1 cellular context compared by ENCODE assay signal in the genomic region with DNA sequence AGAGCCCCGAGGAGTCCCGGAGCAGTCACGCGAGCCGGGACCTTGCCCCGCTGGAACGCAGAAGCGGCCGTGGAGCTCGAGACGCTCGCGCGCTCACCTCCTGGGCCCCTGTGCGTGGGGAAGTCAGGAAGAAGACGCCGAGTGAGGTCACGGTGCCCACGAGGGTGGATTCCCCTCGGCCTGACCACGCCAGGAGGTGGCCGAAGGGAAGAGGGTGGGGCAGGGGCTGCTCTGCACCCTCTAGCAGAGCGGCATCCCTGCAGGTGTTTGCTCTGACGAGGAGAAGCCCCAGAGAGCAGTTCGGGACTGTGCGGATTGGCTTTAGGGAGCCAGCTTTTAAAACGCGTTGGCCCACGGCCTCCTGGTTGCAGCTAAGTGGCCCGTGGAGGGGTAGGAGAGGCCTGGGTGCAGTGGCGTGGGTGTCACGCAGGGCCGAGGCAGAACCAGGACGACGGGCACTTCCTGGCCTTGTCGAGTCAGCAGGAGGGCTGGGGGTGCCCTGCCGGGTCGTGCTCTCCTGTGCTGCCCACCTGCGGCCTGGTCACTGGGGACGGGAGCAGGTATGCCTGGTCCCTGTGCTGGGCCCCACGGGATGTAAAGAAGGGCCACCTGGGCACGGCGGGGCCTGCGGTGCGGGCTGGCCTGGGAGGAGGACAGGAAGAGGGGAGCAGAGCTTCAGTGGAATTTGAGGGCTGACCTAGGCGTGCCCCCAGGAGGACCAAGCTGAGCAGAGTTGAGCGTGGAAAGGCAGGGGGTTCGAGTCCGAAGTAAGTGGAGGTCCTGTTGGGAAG.
A peak's percentile ranks its signal among the peaks of the same experiment; 100 is the strongest.
TF ChIP-seq lines count a peak whose summit lies in the region.

No MANE protein-coding gene starts in this region.

TF ChIP-seq in HepG2, 621 proteins besides CTCF, POLR2A, EP300 and RAD21 (continued from another document and continues in another):
- TF ChIP-seq, protein P1, sequence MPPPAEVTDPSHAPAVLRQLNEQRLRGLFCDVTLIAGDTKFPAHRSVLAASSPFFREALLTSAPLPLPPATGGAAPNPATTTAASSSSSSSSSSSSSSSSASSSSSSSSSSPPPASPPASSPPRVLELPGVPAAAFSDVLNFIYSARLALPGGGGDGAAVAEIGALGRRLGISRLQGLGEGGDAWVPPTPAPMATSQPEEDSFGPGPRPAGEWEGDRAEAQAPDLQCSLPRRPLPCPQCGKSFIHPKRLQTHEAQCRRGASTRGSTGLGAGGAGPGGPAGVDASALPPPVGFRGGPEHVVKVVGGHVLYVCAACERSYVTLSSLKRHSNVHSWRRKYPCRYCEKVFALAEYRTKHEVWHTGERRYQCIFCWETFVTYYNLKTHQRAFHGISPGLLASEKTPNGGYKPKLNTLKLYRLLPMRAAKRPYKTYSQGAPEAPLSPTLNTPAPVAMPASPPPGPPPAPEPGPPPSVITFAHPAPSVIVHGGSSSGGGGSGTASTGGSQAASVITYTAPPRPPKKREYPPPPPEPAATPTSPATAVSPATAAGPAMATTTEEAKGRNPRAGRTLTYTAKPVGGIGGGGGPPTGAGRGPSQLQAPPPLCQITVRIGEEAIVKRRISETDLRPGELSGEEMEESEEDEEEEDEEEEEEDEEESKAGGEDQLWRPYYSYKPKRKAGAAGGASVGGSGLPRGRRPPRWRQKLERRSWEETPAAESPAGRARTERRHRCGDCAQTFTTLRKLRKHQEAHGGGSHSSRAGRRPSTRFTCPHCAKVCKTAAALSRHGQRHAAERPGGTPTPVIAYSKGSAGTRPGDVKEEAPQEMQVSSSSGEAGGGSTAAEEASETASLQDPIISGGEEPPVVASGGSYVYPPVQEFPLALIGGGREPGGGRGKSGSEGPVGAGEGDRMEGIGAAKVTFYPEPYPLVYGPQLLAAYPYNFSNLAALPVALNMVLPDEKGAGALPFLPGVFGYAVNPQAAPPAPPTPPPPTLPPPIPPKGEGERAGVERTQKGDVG (CRISPR knock-in tag; IDR thresholded peaks at IDR 0.05; ENCODE audit: borderline replicate concordance) = no peak
- TF ChIP-seq, protein P2, sequence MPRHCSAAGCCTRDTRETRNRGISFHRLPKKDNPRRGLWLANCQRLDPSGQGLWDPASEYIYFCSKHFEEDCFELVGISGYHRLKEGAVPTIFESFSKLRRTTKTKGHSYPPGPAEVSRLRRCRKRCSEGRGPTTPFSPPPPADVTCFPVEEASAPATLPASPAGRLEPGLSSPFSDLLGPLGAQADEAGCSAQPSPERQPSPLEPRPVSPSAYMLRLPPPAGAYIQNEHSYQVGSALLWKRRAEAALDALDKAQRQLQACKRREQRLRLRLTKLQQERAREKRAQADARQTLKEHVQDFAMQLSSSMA (CRISPR knock-in tag; IDR thresholded peaks at IDR 0.05) = no peak
- TF ChIP-seq MED8 (CRISPR knock-in tag; IDR thresholded peaks at IDR 0.05; ENCODE audit: insufficient replicate concordance) (no peak), MXI1 (IDR thresholded peaks at IDR 0.05; ENCODE audit: borderline replicate concordance, low read depth, low read length) (no peak), SMAD3 (CRISPR knock-in tag; IDR thresholded peaks at IDR 0.05) (no peak), ELF3 (CRISPR knock-in tag; IDR thresholded peaks at IDR 0.05) (no peak), ZNF709 (CRISPR knock-in tag; IDR thresholded peaks at IDR 0.05) (no peak), HES4 (CRISPR knock-in tag; IDR thresholded peaks at IDR 0.05; ENCODE audit: borderline replicate concordance) (peak; percentile 19; the same call in 1 of the 2 replicates), PAX8 (CRISPR knock-in tag; IDR thresholded peaks at IDR 0.05; ENCODE audit: borderline replicate concordance) (0 out of 2 replicates have a peak, but pooled peaks have one; percentile 57), FIP1L1 (IDR thresholded peaks at IDR 0.05; ENCODE audit: borderline replicate concordance, insufficient read depth, low read depth, low read length) (no peak), TBX2 (CRISPR knock-in tag; IDR thresholded peaks at IDR 0.05; ENCODE audit: borderline replicate concordance) (peak; percentile 71), ZSCAN21 (CRISPR knock-in tag; IDR thresholded peaks at IDR 0.05; ENCODE audit: borderline replicate concordance) (0 out of 2 replicates have a peak, but pooled peaks have one; percentile 15), SCMH1 (CRISPR knock-in tag; IDR thresholded peaks at IDR 0.05; ENCODE audit: borderline replicate concordance) (no peak), ZNF530 (CRISPR knock-in tag; IDR thresholded peaks at IDR 0.05; ENCODE audit: low read depth) (no peak), MAFG (CRISPR knock-in tag; IDR thresholded peaks at IDR 0.05) (no peak), HCFC1 (IDR thresholded peaks at IDR 0.05; ENCODE audit: low read depth, low read length) (no peak), THYN1 (CRISPR knock-in tag; IDR thresholded peaks at IDR 0.05; ENCODE audit: borderline replicate concordance, low read depth) (no peak)
- TF ChIP-seq, protein P3, sequence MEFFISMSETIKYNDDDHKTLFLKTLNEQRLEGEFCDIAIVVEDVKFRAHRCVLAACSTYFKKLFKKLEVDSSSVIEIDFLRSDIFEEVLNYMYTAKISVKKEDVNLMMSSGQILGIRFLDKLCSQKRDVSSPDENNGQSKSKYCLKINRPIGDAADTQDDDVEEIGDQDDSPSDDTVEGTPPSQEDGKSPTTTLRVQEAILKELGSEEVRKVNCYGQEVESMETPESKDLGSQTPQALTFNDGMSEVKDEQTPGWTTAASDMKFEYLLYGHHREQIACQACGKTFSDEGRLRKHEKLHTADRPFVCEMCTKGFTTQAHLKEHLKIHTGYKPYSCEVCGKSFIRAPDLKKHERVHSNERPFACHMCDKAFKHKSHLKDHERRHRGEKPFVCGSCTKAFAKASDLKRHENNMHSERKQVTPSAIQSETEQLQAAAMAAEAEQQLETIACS (CRISPR knock-in tag; IDR thresholded peaks at IDR 0.05) = no peak
- TF ChIP-seq, protein P4, sequence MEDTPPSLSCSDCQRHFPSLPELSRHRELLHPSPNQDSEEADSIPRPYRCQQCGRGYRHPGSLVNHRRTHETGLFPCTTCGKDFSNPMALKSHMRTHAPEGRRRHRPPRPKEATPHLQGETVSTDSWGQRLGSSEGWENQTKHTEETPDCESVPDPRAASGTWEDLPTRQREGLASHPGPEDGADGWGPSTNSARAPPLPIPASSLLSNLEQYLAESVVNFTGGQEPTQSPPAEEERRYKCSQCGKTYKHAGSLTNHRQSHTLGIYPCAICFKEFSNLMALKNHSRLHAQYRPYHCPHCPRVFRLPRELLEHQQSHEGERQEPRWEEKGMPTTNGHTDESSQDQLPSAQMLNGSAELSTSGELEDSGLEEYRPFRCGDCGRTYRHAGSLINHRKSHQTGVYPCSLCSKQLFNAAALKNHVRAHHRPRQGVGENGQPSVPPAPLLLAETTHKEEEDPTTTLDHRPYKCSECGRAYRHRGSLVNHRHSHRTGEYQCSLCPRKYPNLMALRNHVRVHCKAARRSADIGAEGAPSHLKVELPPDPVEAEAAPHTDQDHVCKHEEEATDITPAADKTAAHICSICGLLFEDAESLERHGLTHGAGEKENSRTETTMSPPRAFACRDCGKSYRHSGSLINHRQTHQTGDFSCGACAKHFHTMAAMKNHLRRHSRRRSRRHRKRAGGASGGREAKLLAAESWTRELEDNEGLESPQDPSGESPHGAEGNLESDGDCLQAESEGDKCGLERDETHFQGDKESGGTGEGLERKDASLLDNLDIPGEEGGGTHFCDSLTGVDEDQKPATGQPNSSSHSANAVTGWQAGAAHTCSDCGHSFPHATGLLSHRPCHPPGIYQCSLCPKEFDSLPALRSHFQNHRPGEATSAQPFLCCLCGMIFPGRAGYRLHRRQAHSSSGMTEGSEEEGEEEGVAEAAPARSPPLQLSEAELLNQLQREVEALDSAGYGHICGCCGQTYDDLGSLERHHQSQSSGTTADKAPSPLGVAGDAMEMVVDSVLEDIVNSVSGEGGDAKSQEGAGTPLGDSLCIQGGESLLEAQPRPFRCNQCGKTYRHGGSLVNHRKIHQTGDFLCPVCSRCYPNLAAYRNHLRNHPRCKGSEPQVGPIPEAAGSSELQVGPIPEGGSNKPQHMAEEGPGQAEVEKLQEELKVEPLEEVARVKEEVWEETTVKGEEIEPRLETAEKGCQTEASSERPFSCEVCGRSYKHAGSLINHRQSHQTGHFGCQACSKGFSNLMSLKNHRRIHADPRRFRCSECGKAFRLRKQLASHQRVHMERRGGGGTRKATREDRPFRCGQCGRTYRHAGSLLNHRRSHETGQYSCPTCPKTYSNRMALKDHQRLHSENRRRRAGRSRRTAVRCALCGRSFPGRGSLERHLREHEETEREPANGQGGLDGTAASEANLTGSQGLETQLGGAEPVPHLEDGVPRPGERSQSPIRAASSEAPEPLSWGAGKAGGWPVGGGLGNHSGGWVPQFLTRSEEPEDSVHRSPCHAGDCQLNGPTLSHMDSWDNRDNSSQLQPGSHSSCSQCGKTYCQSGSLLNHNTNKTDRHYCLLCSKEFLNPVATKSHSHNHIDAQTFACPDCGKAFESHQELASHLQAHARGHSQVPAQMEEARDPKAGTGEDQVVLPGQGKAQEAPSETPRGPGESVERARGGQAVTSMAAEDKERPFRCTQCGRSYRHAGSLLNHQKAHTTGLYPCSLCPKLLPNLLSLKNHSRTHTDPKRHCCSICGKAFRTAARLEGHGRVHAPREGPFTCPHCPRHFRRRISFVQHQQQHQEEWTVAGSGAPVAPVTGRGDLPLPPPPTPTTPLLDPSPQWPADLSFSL (CRISPR knock-in tag; IDR thresholded peaks at IDR 0.05) = no peak
- TF ChIP-seq, protein P5, sequence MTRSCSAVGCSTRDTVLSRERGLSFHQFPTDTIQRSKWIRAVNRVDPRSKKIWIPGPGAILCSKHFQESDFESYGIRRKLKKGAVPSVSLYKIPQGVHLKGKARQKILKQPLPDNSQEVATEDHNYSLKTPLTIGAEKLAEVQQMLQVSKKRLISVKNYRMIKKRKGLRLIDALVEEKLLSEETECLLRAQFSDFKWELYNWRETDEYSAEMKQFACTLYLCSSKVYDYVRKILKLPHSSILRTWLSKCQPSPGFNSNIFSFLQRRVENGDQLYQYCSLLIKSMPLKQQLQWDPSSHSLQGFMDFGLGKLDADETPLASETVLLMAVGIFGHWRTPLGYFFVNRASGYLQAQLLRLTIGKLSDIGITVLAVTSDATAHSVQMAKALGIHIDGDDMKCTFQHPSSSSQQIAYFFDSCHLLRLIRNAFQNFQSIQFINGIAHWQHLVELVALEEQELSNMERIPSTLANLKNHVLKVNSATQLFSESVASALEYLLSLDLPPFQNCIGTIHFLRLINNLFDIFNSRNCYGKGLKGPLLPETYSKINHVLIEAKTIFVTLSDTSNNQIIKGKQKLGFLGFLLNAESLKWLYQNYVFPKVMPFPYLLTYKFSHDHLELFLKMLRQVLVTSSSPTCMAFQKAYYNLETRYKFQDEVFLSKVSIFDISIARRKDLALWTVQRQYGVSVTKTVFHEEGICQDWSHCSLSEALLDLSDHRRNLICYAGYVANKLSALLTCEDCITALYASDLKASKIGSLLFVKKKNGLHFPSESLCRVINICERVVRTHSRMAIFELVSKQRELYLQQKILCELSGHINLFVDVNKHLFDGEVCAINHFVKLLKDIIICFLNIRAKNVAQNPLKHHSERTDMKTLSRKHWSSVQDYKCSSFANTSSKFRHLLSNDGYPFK (CRISPR knock-in tag; IDR thresholded peaks at IDR 0.05; ENCODE audit: borderline replicate concordance) = 0 out of 2 replicates have a peak, but pooled peaks have one; percentile 18
- TF ChIP-seq, protein P6, sequence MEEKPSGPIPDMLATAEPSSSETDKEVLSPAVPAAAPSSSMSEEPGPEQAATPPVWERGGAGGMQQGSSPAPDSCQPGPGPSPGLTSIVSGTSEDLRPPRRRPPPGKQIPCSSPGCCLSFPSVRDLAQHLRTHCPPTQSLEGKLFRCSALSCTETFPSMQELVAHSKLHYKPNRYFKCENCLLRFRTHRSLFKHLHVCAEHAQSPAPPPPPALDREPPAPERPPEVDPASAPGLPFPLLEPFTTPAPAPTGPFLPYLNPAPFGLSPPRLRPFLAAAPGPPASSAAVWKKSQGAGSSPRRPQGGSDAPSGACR (CRISPR knock-in tag; IDR thresholded peaks at IDR 0.05) = 0 out of 2 replicates have a peak, but pooled peaks have one; percentile 52
- TF ChIP-seq, protein P7, sequence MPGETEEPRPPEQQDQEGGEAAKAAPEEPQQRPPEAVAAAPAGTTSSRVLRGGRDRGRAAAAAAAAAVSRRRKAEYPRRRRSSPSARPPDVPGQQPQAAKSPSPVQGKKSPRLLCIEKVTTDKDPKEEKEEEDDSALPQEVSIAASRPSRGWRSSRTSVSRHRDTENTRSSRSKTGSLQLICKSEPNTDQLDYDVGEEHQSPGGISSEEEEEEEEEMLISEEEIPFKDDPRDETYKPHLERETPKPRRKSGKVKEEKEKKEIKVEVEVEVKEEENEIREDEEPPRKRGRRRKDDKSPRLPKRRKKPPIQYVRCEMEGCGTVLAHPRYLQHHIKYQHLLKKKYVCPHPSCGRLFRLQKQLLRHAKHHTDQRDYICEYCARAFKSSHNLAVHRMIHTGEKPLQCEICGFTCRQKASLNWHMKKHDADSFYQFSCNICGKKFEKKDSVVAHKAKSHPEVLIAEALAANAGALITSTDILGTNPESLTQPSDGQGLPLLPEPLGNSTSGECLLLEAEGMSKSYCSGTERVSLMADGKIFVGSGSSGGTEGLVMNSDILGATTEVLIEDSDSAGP (CRISPR knock-in tag; IDR thresholded peaks at IDR 0.05; ENCODE audit: borderline replicate concordance) = peak; percentile 10; the same call in 1 of the 2 replicates
- TF ChIP-seq, protein P8, sequence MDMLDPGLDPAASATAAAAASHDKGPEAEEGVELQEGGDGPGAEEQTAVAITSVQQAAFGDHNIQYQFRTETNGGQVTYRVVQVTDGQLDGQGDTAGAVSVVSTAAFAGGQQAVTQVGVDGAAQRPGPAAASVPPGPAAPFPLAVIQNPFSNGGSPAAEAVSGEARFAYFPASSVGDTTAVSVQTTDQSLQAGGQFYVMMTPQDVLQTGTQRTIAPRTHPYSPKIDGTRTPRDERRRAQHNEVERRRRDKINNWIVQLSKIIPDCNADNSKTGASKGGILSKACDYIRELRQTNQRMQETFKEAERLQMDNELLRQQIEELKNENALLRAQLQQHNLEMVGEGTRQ (IDR thresholded peaks at IDR 0.05; ENCODE audit: low read depth, low read length) = no peak
- TF ChIP-seq, protein P8 (CRISPR knock-in tag; IDR thresholded peaks at IDR 0.05; ENCODE audit: borderline replicate concordance) = no peak
- TF ChIP-seq, protein P9, sequence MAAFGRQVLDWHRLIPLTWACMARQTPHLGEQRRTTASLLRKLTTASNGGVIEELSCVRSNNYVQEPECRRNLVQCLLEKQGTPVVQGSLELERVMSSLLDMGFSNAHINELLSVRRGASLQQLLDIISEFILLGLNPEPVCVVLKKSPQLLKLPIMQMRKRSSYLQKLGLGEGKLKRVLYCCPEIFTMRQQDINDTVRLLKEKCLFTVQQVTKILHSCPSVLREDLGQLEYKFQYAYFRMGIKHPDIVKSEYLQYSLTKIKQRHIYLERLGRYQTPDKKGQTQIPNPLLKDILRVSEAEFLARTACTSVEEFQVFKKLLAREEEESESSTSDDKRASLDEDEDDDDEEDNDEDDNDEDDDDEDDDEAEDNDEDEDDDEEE (CRISPR knock-in tag; IDR thresholded peaks at IDR 0.05) = no peak
- TF ChIP-seq, protein P10, sequence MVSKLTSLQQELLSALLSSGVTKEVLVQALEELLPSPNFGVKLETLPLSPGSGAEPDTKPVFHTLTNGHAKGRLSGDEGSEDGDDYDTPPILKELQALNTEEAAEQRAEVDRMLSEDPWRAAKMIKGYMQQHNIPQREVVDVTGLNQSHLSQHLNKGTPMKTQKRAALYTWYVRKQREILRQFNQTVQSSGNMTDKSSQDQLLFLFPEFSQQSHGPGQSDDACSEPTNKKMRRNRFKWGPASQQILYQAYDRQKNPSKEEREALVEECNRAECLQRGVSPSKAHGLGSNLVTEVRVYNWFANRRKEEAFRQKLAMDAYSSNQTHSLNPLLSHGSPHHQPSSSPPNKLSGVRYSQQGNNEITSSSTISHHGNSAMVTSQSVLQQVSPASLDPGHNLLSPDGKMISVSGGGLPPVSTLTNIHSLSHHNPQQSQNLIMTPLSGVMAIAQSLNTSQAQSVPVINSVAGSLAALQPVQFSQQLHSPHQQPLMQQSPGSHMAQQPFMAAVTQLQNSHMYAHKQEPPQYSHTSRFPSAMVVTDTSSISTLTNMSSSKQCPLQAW (CRISPR knock-in tag; IDR thresholded peaks at IDR 0.05) = no peak
